Comparison of ENCODE assay signal across 14 cellular contexts in the genomic region with DNA sequence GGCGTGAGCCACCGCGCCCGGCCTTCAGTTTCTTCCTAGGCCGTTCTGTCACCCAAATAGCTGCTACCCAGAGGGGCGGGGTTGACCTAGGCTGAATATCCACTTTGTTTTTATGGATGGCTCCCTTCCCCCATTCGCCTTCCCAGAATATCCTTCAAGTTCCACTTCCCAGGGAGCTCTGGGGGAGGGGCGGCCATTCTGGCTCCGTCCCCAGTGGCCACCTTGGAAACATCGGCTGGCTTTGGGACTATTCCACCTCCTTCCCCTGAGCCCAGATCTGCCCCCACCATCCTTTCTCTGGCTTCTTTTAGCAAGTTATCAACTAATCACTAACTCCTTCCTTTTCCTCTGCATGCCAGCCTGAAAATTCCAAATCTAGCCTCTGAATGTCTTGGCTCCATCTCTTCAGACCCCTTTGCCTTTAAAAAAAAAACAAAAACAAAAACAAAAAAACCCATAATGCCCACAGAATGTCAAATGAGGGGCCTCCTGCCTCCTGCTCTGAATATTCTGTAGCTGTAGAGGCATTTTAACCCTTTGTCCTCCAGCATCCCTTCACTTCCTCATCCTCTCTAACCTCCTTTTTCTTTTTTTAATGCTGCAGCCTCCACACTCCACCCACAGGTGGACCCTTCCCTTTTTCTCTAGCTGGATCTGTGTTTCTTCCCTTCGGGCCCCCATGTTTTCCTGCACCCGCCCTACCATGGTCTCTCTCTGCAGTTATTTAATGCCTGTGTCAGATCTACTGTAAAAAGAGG. TPM values are rescaled to one million over a fixed set of nuclear protein-coding genes. Genes with fewer than 3 reads are reported as not detected.
DNase-seq lines count a peak whose midpoint lies in the region; ATAC-seq and TF ChIP-seq lines count a peak whose summit lies in the region.
"Had no signal": no experiment of that assay in that cellular context is flagged by ENCODE, and none has a peak within 500 bp of the region (broad histone marks: within the 10 kb centered on the region; RNA-seq: fewer than 3 reads in every experiment).

No MANE protein-coding gene starts in this region.

- H3K4me3 ChIP-seq in body of pancreas (no peak overlapping the region), ovary (no peak overlapping the region), PC-3 (ENCODE audit: low read length) (no peak overlapping the region)

- H3K9ac ChIP-seq in ES-I3 (ENCODE audit: low read depth, low read length) = peak overlapping the region; percentile 24; the same call in 1 of the 2 replicates
- no peak overlapping the region for H3K9ac ChIP-seq in PC-3 (ENCODE audit: low read length)

- DNase-seq in body of pancreas (peak; percentile 32 to 46 (median 42)), iPS DF 19.7 (ENCODE audit: low read depth, low spot score) (peak; percentile 93), ovary (peak; percentile 73 to 87 (median 79)), SW480 (ENCODE audit: low spot score) (no peak), NCI-H345 treated with DMSO at 0.1 percent for 48 hours (lab: John Stamatoyannopoulos, UW; ENCODE audit: unreplicated experiment) (no peak), PC-3 (no peak)
- DNase-seq: activated T-cell treated with anti-CD3 and anti-CD28 coated beads, Interleukin-2, amount 50 U/mL, for 4 hours; IMR-90; kidney glomerular epithelial cell; NCI-H446 treated with DMSO at 0.1 percent for 48 hours; stimulated activated naive CD4-positive, alpha-beta T cell treated with Interleukin-2 at 50 U/mL for 16 hours had no signal

- no peaks in the 10 kb centered on the region for H3K9me2 ChIP-seq in PC-3 (replicated peaks; ENCODE audit: low read length)

- ATAC-seq in body of pancreas = peak; percentile 41
- no peak for ATAC-seq in GM21737 (IDR thresholded peaks at IDR 0.05; ENCODE audit: unreplicated experiment)
- ATAC-seq in PC-3 = no peak
- ATAC-seq: activated T-cell treated with anti-CD3 and anti-CD28 coated beads, Interleukin-2, amount 50 U/mL, for 4 hours had no signal

- CTCF ChIA-PET in PC-3 (lab: Charles Lee) = no interaction called here

- intact Hi-C loops in body of pancreas (cut with DNase I) = no loop called here
- intact Hi-C loops in ovary (cut with DNase I) = no loop called here
- intact Hi-C loops in PC-3 (cut with micrococcal nuclease) = no loop called here

- POLR2A ChIA-PET in PC-3 (lab: Charles Lee; ENCODE audit: unreplicated experiment) = no interaction called here

- no peaks in the 10 kb centered on the region for H4K20me1 ChIP-seq in PC-3 (ENCODE audit: low read length)

- peaks cover 21% of the 10 kb centered on the region for H3K4me1 ChIP-seq in ES-I3 (ENCODE audit: insufficient read depth, low read length)
- no peaks in the 10 kb centered on the region for H3K4me1 ChIP-seq in body of pancreas
- peaks cover 4% of the 10 kb centered on the region for H3K4me1 ChIP-seq in ovary (ENCODE audit: insufficient read depth)
- H3K4me1 ChIP-seq in PC-3 (ENCODE audit: insufficient read depth, low read length) = no peaks in the 10 kb centered on the region

- no TSS peak for BruUV-seq in PC-3 (replicated peaks; lab: Mats Ljungman, UMichigan)

- no peak overlapping the region for H3K4me2 ChIP-seq in PC-3 (ENCODE audit: low read length)

- 40 to 49% methylated on average over 12 of the region's 12 CpGs for WGBS in body of pancreas, 2 donors
- WGBS in ovary, 3 donors = 17 to 21% (median 18%) methylated on average over 12 of the region's 12 CpGs

- TF ChIP-seq CTCF in body of pancreas (IDR thresholded peaks at IDR 0.05) (no peak), ovary (IDR thresholded peaks at IDR 0.05) (no peak), PC-3 (conservative IDR thresholded peaks at IDR 0.05; ENCODE audit: low read depth, low read length) (no peak)

- H3K27ac ChIP-seq in body of pancreas (no peak overlapping the region), ovary (peak overlapping the region in 1 of 2 donors; percentile 1), PC-3 (ENCODE audit: low read length) (no peak overlapping the region)

- no peaks in the 10 kb centered on the region for H3F3A ChIP-seq in PC-3 (ENCODE audit: low read length, unreplicated experiment)

- H3K79me2 ChIP-seq in PC-3 (ENCODE audit: low read length) = no peaks in the 10 kb centered on the region

- H3K9me3 ChIP-seq in ES-I3 (ENCODE audit: control insufficient read depth, insufficient read depth, low read length) (no peaks in the 10 kb centered on the region), body of pancreas (no peaks in the 10 kb centered on the region), ovary (no peaks in the 10 kb centered on the region), PC-3 (ENCODE audit: low read length) (no peaks in the 10 kb centered on the region)

- no peaks in the 10 kb centered on the region for H3K27me3 ChIP-seq in body of pancreas
- H3K27me3 ChIP-seq in ovary = no peaks in the 10 kb centered on the region
- no peaks in the 10 kb centered on the region for H3K27me3 ChIP-seq in PC-3 (ENCODE audit: low read length)

- no peak for TF ChIP-seq EP300 in ovary (IDR thresholded peaks at IDR 0.05)

- TF ChIP-seq POLR2A in body of pancreas (IDR thresholded peaks at IDR 0.05) = no peak
- TF ChIP-seq POLR2A in ovary (IDR thresholded peaks at IDR 0.05) = no peak

- no peak overlapping the region for H2AFZ ChIP-seq in PC-3 (ENCODE audit: low read length)

- H3K36me3 ChIP-seq in ES-I3 (ENCODE audit: insufficient read depth, low read length) (no peaks in the 10 kb centered on the region), body of pancreas (replicated peaks in 1 of 2; ENCODE audit: insufficient read depth in 1 of 2, low read depth in 2 of 2) (no peaks in the 10 kb centered on the region), ovary (no peaks in the 10 kb centered on the region), PC-3 (ENCODE audit: low read depth, low read length) (no peaks in the 10 kb centered on the region)

RNA-seq across cellular contexts. Expression of gene ATP1B2, which starts 6.4 kb away (rescaled TPM):
- total RNA-seq in body of pancreas (1 to 10 TPM in 1 of 2 donors, under 1 TPM in 1; 0.78 to 1.3 TPM), ovary (10 to 100 TPM in 5 of 7 donors, 1 to 10 TPM in 2; 3.6 to 74.5 (median 34.1) TPM), PC-3 (2014; rRNA removed) (not detected in 2 replicates)
- polyA plus RNA-seq in ovary = 10 to 100 TPM; 15.3 to 35.1 TPM
- total RNA-seq: IMR-90 had no signal

RNA-seq across cellular contexts. Expression of gene SHBG, which starts 27.2 kb away (rescaled TPM):
- total RNA-seq in body of pancreas (not detected), ovary (1 to 10 TPM in 4 of 7 donors, under 1 TPM in 3; 0.69 to 1.3 (median 1.1) TPM), PC-3 (2014; rRNA removed) (not detected in 2 replicates)
- under 1 TPM; 0.63 to 0.67 TPM for polyA plus RNA-seq in ovary
- total RNA-seq: activated T-cell treated with anti-CD3 and anti-CD28 coated beads, Interleukin-2, amount 50 U/mL, for 4 hours; T-helper 2 cell treated with Interferon-gamma antibody and Interleukin-4, amounts not matched to agents 100 ng/mL and 5 ng/mL, for 36 hours had no signal

RNA-seq across cellular contexts. Expression of gene SAT2, which starts 29.5 kb away (rescaled TPM):
- total RNA-seq in body of pancreas = 100 to 1,000 TPM in 1 of 2 donors, 10 to 100 TPM in 1; 59.9 to 148 TPM
- 100 to 1,000 TPM in 6 of 7 donors, 10 to 100 TPM in 1; 89.5 to 195 (median 145) TPM for total RNA-seq in ovary
- polyA plus RNA-seq in ovary = 100 to 1,000 TPM; 133 to 235 TPM
- 27.6 and 33.1 TPM in 2 replicates for total RNA-seq in PC-3 (2014; rRNA removed)

RNA-seq across cellular contexts. Expression of gene TP53, which starts 30.2 kb away (rescaled TPM):
- 10 to 100 TPM; 12.2 TPM for total RNA-seq in body of pancreas
- total RNA-seq in ovary = 100 to 1,000 TPM in 1 of 7 donors, 10 to 100 TPM in 6; 16.3 to 124 (median 73.5) TPM
- polyA plus RNA-seq in ovary = 10 to 100 TPM; 29.7 to 43.7 TPM
- 2.0 and 3.4 TPM in 2 replicates for total RNA-seq in PC-3 (2014; rRNA removed)

RNA-seq across cellular contexts. Expression of gene WRAP53, which starts 31.1 kb away (rescaled TPM):
- total RNA-seq in body of pancreas = 1 to 10 TPM; 3.4 to 5.6 TPM
- total RNA-seq in ovary = 10 to 100 TPM in 1 of 7 donors, 1 to 10 TPM in 6; 1.1 to 10.1 (median 6.9) TPM
- 1 to 10 TPM; 4.3 to 6.1 TPM for polyA plus RNA-seq in ovary
- total RNA-seq in PC-3 (2014; rRNA removed) = 18.0 and 22.6 TPM in 2 replicates

Comparison
In these comparisons a context has a peak if more than half of its experiments do, and no peak if none do; other contexts are left out.
1. DNase-seq: peak in body of pancreas (4 of 4), iPS DF 19.7 (single experiment) and ovary (5 of 5); none in SW480 (single experiment), NCI-H345 treated with DMSO at 0.1 percent for 48 hours (single experiment) and PC-3 (single experiment).